Comparison of ENCODE assay signal across 15 cellular contexts in the genomic region with DNA sequence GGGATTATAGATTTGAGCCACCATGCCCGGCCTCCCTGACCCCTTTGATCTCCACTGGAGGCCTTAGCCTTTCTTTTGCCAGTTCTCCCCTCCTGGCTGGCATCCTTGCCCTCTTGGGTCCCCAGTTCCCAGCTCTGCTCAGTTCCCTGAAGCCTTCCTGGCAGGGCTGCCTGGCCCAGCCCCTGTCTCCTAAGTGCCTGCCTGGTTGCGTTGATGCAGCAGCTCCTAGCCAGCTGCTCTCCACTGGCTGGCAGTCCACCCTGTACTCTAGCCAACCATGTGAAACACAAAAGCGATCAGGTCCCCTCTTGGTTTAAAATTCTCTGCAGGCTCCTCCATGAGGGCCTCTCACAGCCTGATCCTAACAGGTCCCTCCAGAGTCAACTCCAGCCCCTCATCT.
DNase-seq lines count a peak whose midpoint lies in the region; ATAC-seq and TF ChIP-seq lines count a peak whose summit lies in the region.
"Had no signal": no experiment of that assay in that cellular context is flagged by ENCODE, and none has a peak within 500 bp of the region (broad histone marks: within the 10 kb centered on the region; RNA-seq: fewer than 3 reads in every experiment).

No MANE protein-coding gene starts in this region.

- no peak overlapping the region for H2AFZ ChIP-seq in PC-9

- TF ChIP-seq CTCF in PC-9 (conservative IDR thresholded peaks at IDR 0.05) (no peak), left lung (IDR thresholded peaks at IDR 0.05) (no peak)

- DNase-seq in C1 segment of cervical spinal cord (lab: John Stamatoyannopoulos, UW) (peak in 8 of 14 donors; percentile 4 to 66 (median 16)), globus pallidus (ENCODE audit: low spot score) (peak; percentile 41), right cardiac atrium (no peak), pons (ENCODE audit: low spot score) (peak; percentile 14), PC-9 (no peak), DMS153 treated with DMSO at 0.1 percent for 48 hours (lab: John Stamatoyannopoulos, UW; ENCODE audit: unreplicated experiment) (no peak), left lung (no peak)
- DNase-seq in activated CD8-positive, alpha-beta memory T cell treated with anti-CD3 and anti-CD28 coated beads for 24 hours, result no peak
- DNase-seq: Caco-2; CD8-positive, alpha-beta memory T cell; DMS53; GF-D8; HFFc6 had no signal

- H3K9me2 ChIP-seq in PC-9 (ENCODE audit: insufficient read depth), result no peaks in the 10 kb centered on the region

- no TSS peak for BruUV-seq in PC-9 (replicated peaks; lab: Mats Ljungman, UMichigan)

- no peaks in the 10 kb centered on the region for H3K4me1 ChIP-seq in right cardiac atrium (ENCODE audit: control insufficient read depth, insufficient read depth, low read length)
- H3K4me1 ChIP-seq in PC-9 (replicated peaks; ENCODE audit: insufficient read depth), result no peaks in the 10 kb centered on the region
- no peaks in the 10 kb centered on the region for H3K4me1 ChIP-seq in left lung
- H3K4me1 ChIP-seq: A549, Caco-2, HAP-1 had no signal

- no peaks in the 10 kb centered on the region for H3K9me3 ChIP-seq in right cardiac atrium (ENCODE audit: control insufficient read depth, low read length)
- H3K9me3 ChIP-seq in PC-9 (ENCODE audit: insufficient read depth, low read depth), result no peaks in the 10 kb centered on the region
- no peaks in the 10 kb centered on the region for H3K9me3 ChIP-seq in left lung
- H3K9me3 ChIP-seq: A549, Caco-2, HAP-1 had no signal

- no peak overlapping the region for H3K27ac ChIP-seq in right cardiac atrium (ENCODE audit: low read length)
- H3K27ac ChIP-seq in PC-9, result no peak overlapping the region
- H3K27ac ChIP-seq in left lung, result no peak overlapping the region
- H3K27ac ChIP-seq: A549 had no signal

- H3K4me2 ChIP-seq in PC-9, result no peak overlapping the region
- H3K4me2 ChIP-seq: A549 had no signal

- H3K4me3 ChIP-seq in right cardiac atrium (ENCODE audit: low read length), result no peak overlapping the region
- no peak overlapping the region for H3K4me3 ChIP-seq in PC-9
- H3K4me3 ChIP-seq in left lung, result no peak overlapping the region
- H3K4me3 ChIP-seq: A549, HAP-1 had no signal

- no peaks in the 10 kb centered on the region for H3F3A ChIP-seq in PC-9 (ENCODE audit: insufficient read depth, low read depth)

- H3K36me3 ChIP-seq in PC-9 (ENCODE audit: low read depth), result no peaks in the 10 kb centered on the region
- no peaks in the 10 kb centered on the region for H3K36me3 ChIP-seq in left lung
- H3K36me3 ChIP-seq: HAP-1 had no signal

- POLR2A ChIA-PET in PC-9 (lab: Charles Lee; ENCODE audit: unreplicated experiment), result no interaction called here

- H4K20me1 ChIP-seq in PC-9 (ENCODE audit: insufficient read depth), result no peaks in the 10 kb centered on the region

- H3K27me3 ChIP-seq in right cardiac atrium (ENCODE audit: control insufficient read depth, insufficient read depth) (no peaks in the 10 kb centered on the region), PC-9 (ENCODE audit: insufficient read depth, low read depth) (no peaks in the 10 kb centered on the region), left lung (peaks cover 0 to 1% of the 10 kb centered on the region in 2 donors)

- ATAC-seq in right cardiac atrium (peak; percentile 56 to 60), left lung (no peak)
- ATAC-seq: A549 had no signal

- H3K79me2 ChIP-seq in PC-9 (ENCODE audit: low read depth), result no peaks in the 10 kb centered on the region

- intact Hi-C loops in right cardiac atrium (cut with DNase I) (no loop called here), PC-9 (cut with micrococcal nuclease; ENCODE audit: unreplicated experiment) (no loop called here), left lung (cut with DNase I) (no loop called here)

- WGBS in right cardiac atrium, result 72% methylated on average over 3 of the region's 3 CpGs

- CTCF ChIA-PET in PC-9 (lab: Charles Lee), result no interaction called here

Comparison
In these comparisons a context has a peak if more than half of its experiments do, and no peak if none do; other contexts are left out.
1. DNase-seq: peak in C1 segment of cervical spinal cord (8 of 14), globus pallidus (single experiment) and pons (single experiment); none in right cardiac atrium (0 of 3), activated CD8-positive, alpha-beta memory T cell treated with anti-CD3 and anti-CD28 coated beads for 24 hours (single experiment), PC-9 (0 of 2), DMS153 treated with DMSO at 0.1 percent for 48 hours (single experiment) and left lung (0 of 2).